In genomic region chr7:127438836-127439235, GRCh38 we compare ENCODE assay signal across 22 cellular contexts. TPM values are rescaled to one million over a fixed set of nuclear protein-coding genes. Genes with fewer than 3 reads are reported as not detected.
A peak's percentile ranks its signal among the peaks of the same experiment; 100 is the strongest.
DNase-seq lines count a peak whose midpoint lies in the region; ATAC-seq and TF ChIP-seq lines count a peak whose summit lies in the region.
"Had no signal": no experiment of that assay in that cellular context is flagged by ENCODE, and none has a peak within 500 bp of the region (broad histone marks: within the 10 kb centered on the region; RNA-seq: fewer than 3 reads in every experiment).

No MANE protein-coding gene starts in this region.

- no peaks in the 10 kb centered on the region for H3K79me1 ChIP-seq in IMR-90 (ENCODE audit: low read depth in 1 of 2, low read length in 2 of 2)

- ATAC-seq in IMR-90 (ENCODE audit: low read depth), result no peak
- no peak for ATAC-seq in HG02884 (IDR thresholded peaks at IDR 0.05; ENCODE audit: unreplicated experiment)
- no peak for ATAC-seq in HG03139 (IDR thresholded peaks at IDR 0.05; ENCODE audit: unreplicated experiment)
- no peak for ATAC-seq in upper lobe of right lung
- ATAC-seq: CD8-positive, alpha-beta T cell; GM23338; HepG2 had no signal

- H3K9me1 ChIP-seq in IMR-90 (ENCODE audit: insufficient read depth, low read length), result no peaks in the 10 kb centered on the region; the same call in 1 of the 2 replicates

- no peak overlapping the region for H4K5ac ChIP-seq in IMR-90 (ENCODE audit: low read depth, low read length)

- peaks cover 2% of the 10 kb centered on the region for H3K27me3 Mint-ChIP-seq in activated naive CD4-positive, alpha-beta T cell treated with anti-CD3 and anti-CD28 coated beads, Interleukin-2, amount 50 U/mL, for 24 hours
- peaks cover 16% of the 10 kb centered on the region for H3K27me3 Mint-ChIP-seq in activated naive CD4-positive, alpha-beta T cell treated with anti-CD3 and anti-CD28 coated beads, Interleukin-2, amount 10 ng/mL, durations not matched to agents 7 days and 5 days

- POLR2A ChIA-PET in IMR-90 (lab: Charles Lee; ENCODE audit: unreplicated experiment), result no interaction called here

- in situ Hi-C loops in IMR-90 (cut with MboI; ENCODE audit: low sequenced_read_pairs), result no loop called here
- in situ Hi-C loops in brain microvascular endothelial cell (cut with HindIII; ENCODE audit: low pct_ligation_motif_present, low sequenced_read_pairs), result no loop called here

- TF ChIP-seq RAD21 in IMR-90 (IDR thresholded peaks at IDR 0.05; ENCODE audit: low read length), result no peak

- H4K91ac ChIP-seq in IMR-90 (ENCODE audit: insufficient read depth, low read depth, low read length), result no peak overlapping the region

- no peak overlapping the region for H3K56ac ChIP-seq in IMR-90 (ENCODE audit: extremely low read depth, insufficient read depth, low read length)

- H3K4ac ChIP-seq in IMR-90 (ENCODE audit: low read depth, low read length), result no peak overlapping the region

- H3K9me3 ChIP-seq in IMR-90 (ENCODE audit: control insufficient read depth, insufficient read depth, low read length) (no peaks in the 10 kb centered on the region), upper lobe of right lung (no peaks in the 10 kb centered on the region)
- H3K9me3 ChIP-seq: A549, BLaER1 had no signal

- H3K4me2 ChIP-seq in IMR-90 (ENCODE audit: low read depth, low read length), result no peak overlapping the region
- H3K4me2 ChIP-seq: BLaER1, GM23338 had no signal

- H3K27me3 ChIP-seq in IMR-90 (ENCODE audit: control insufficient read depth, insufficient read depth, low read length) (no peaks in the 10 kb centered on the region; the same call in 1 of the 2 replicates), brain microvascular endothelial cell (replicated peaks) (no peaks in the 10 kb centered on the region), upper lobe of right lung (no peaks in the 10 kb centered on the region)
- H3K27me3 ChIP-seq: BLaER1 had no signal

- no peaks in the 10 kb centered on the region for H4K20me1 ChIP-seq in IMR-90 (ENCODE audit: insufficient read depth, low read length)
- H4K20me1 ChIP-seq: BLaER1 had no signal

- H3K4me1 ChIP-seq in IMR-90 (ENCODE audit: control insufficient read depth, insufficient read depth, low read length) (peaks cover 3% of the 10 kb centered on the region; the same call in 1 of the 2 replicates), upper lobe of right lung (no peaks in the 10 kb centered on the region)
- H3K4me1 ChIP-seq: BLaER1 had no signal

- no peaks in the 10 kb centered on the region for H3K4me1 Mint-ChIP-seq in activated naive CD4-positive, alpha-beta T cell treated with anti-CD3 and anti-CD28 coated beads, Interleukin-2, amount 50 U/mL, for 24 hours
- H3K4me1 Mint-ChIP-seq in activated naive CD4-positive, alpha-beta T cell treated with anti-CD3 and anti-CD28 coated beads, Interleukin-2, amount 10 ng/mL, durations not matched to agents 7 days and 5 days, result no peaks in the 10 kb centered on the region
- H3K4me1 Mint-ChIP-seq: CD14-positive monocyte had no signal

- H4K8ac ChIP-seq in IMR-90 (ENCODE audit: low read depth in 2 of 2, low read length in 2 of 2), result no peak overlapping the region

- H3K36me3 ChIP-seq in IMR-90 (ENCODE audit: control insufficient read depth, insufficient read depth, low read length) (no peaks in the 10 kb centered on the region), brain microvascular endothelial cell (replicated peaks) (no peaks in the 10 kb centered on the region), upper lobe of right lung (no peaks in the 10 kb centered on the region)
- H3K36me3 ChIP-seq: BLaER1 had no signal

- H2BK120ac ChIP-seq in IMR-90 (ENCODE audit: low read depth, low read length), result no peak overlapping the region

- H2AK5ac ChIP-seq in IMR-90 (ENCODE audit: low read depth, low read length), result no peak overlapping the region

- H2AFZ ChIP-seq in IMR-90 (replicated peaks; ENCODE audit: low read length, poor library complexity), result no peak overlapping the region
- H2AFZ ChIP-seq: GM23338 had no signal

- no peak overlapping the region for H3K23ac ChIP-seq in IMR-90 (ENCODE audit: low read depth, low read length)

- H3K9ac ChIP-seq in IMR-90 (ENCODE audit: low read depth, low read length), result no peak overlapping the region
- H3K9ac ChIP-seq: BLaER1 had no signal

- no CpG with 5 or more reads among the region's 2 CpGs for WGBS in IMR-90 (ENCODE audit: extremely low coverage in 2 of 2, insufficient read length in 1 of 2), 2 experiments

- H3K27ac ChIP-seq in IMR-90 (ENCODE audit: insufficient read depth, low read length) (no peak overlapping the region), brain microvascular endothelial cell (no peak overlapping the region), upper lobe of right lung (no peak overlapping the region)
- H3K27ac ChIP-seq: 22Rv1, A549, BLaER1 had no signal

- intact Hi-C loops in IMR-90 (cut with micrococcal nuclease) (no loop called here), upper lobe of right lung (cut with DNase I) (no loop called here)

- H3K27ac Mint-ChIP-seq in activated naive CD4-positive, alpha-beta T cell treated with anti-CD3 and anti-CD28 coated beads, Interleukin-2, amount 50 U/mL, for 24 hours, result peak overlapping the region; percentile 6
- H3K27ac Mint-ChIP-seq in activated naive CD4-positive, alpha-beta T cell treated with anti-CD3 and anti-CD28 coated beads, Interleukin-2, amount 10 ng/mL, durations not matched to agents 7 days and 5 days, result no peak overlapping the region
- H3K27ac Mint-ChIP-seq: CD14-positive monocyte; CD8-positive, alpha-beta T cell; GM23338 had no signal

- no peaks in the 10 kb centered on the region for H3K9me3 Mint-ChIP-seq in activated naive CD4-positive, alpha-beta T cell treated with anti-CD3 and anti-CD28 coated beads, Interleukin-2, amount 50 U/mL, for 24 hours
- H3K9me3 Mint-ChIP-seq in activated naive CD4-positive, alpha-beta T cell treated with anti-CD3 and anti-CD28 coated beads, Interleukin-2, amount 10 ng/mL, durations not matched to agents 7 days and 5 days, result no peaks in the 10 kb centered on the region
- H3K9me3 Mint-ChIP-seq: CD8-positive, alpha-beta T cell; GM23338 had no signal

- dilution Hi-C loops in IMR-90 (cut with HindIII; ENCODE audit: low sequenced_read_pairs, unreplicated experiment), result no loop called here

- no peaks in the 10 kb centered on the region for H3K36me3 Mint-ChIP-seq in activated naive CD4-positive, alpha-beta T cell treated with anti-CD3 and anti-CD28 coated beads, Interleukin-2, amount 50 U/mL, for 24 hours
- H3K36me3 Mint-ChIP-seq in activated naive CD4-positive, alpha-beta T cell treated with anti-CD3 and anti-CD28 coated beads, Interleukin-2, amount 10 ng/mL, durations not matched to agents 7 days and 5 days, result no peaks in the 10 kb centered on the region
- H3K36me3 Mint-ChIP-seq: CD14-positive monocyte; CD8-positive, alpha-beta T cell had no signal

- H3K18ac ChIP-seq in IMR-90 (ENCODE audit: low read depth, low read length), result peak overlapping the region; percentile 27; the same call in 1 of the 2 replicates

- H3K4me3 ChIP-seq in IMR-90 (ENCODE audit: insufficient read depth, low read depth, low read length), result no peak overlapping the region
- H3K4me3 ChIP-seq in brain microvascular endothelial cell (ENCODE audit: low read depth, low read length), result no peak overlapping the region
- H3K4me3 ChIP-seq in upper lobe of right lung, result no peak overlapping the region
- H3K4me3 ChIP-seq: A549, BLaER1, GM23338 had no signal

- CTCF ChIA-PET in activated naive CD4-positive, alpha-beta T cell treated with anti-CD3 and anti-CD28 coated beads, Interleukin-2, amount 10 ng/mL, durations not matched to agents 7 days and 5 days (lab: Charles Lee), result interaction anchor here (0.6 to 1.5 kb wide), 2 partner anchors 9 kb away, joined by 3 read pairs; no protein-coding TSS in a partner anchor
- CTCF ChIA-PET in IMR-90 (lab: Yijun Ruan, JAX), result no interaction called here

- TF ChIP-seq CTCF in IMR-90 (conservative IDR thresholded peaks at IDR 0.05; ENCODE audit: low read depth, low read length) (no peak), brain microvascular endothelial cell (IDR thresholded peaks at IDR 0.05; ENCODE audit: low read depth, low read length, missing control alignments) (no peak), upper lobe of right lung (IDR thresholded peaks at IDR 0.05) (no peak)

- DNase-seq in activated naive CD4-positive, alpha-beta T cell treated with anti-CD3 and anti-CD28 coated beads, Interleukin-2, amount 10 ng/mL, durations not matched to agents 7 days and 5 days, result no peak
- DNase-seq in IMR-90 (no peak), brain microvascular endothelial cell (peak; percentile 14), upper lobe of right lung (no peak)
- no peak for DNase-seq in activated CD8-positive, alpha-beta memory T cell treated with anti-CD3 and anti-CD28 coated beads for 24 hours
- DNase-seq: CD8-positive, alpha-beta T cell; COR-L47; DMS 273 treated with DMSO at 0.1 percent for 48 hours; DMS53; DND-41; GDM1; HCEC 1CT; KG1 had no signal

- no peak overlapping the region for H2BK20ac ChIP-seq in IMR-90 (ENCODE audit: low read depth, low read length)

- no peak overlapping the region for H2BK5ac ChIP-seq in IMR-90 (ENCODE audit: low read depth, low read length, poor library complexity, severe bottlenecking)

- TF ChIP-seq POLR2A in IMR-90 (IDR thresholded peaks at IDR 0.05; ENCODE audit: low read depth, low read length), result no peak

- BruUV-seq in IMR-90 (replicated peaks; lab: Mats Ljungman, UMichigan), result no TSS peak

- no peak overlapping the region for H3K4me3 Mint-ChIP-seq in activated naive CD4-positive, alpha-beta T cell treated with anti-CD3 and anti-CD28 coated beads, Interleukin-2, amount 50 U/mL, for 24 hours
- H3K4me3 Mint-ChIP-seq in activated naive CD4-positive, alpha-beta T cell treated with anti-CD3 and anti-CD28 coated beads, Interleukin-2, amount 10 ng/mL, durations not matched to agents 7 days and 5 days, result no peak overlapping the region
- H3K4me3 Mint-ChIP-seq: CD14-positive monocyte; CD8-positive, alpha-beta T cell; GM23338 had no signal

- no peak overlapping the region for H2BK15ac ChIP-seq in IMR-90 (ENCODE audit: low read depth, low read length)

- no peak overlapping the region for H3K14ac ChIP-seq in IMR-90 (replicated peaks; ENCODE audit: low read depth, low read length)

- no peak overlapping the region for H2AK9ac ChIP-seq in IMR-90 (replicated peaks; ENCODE audit: low read depth, low read length, poor library complexity)

TF ChIP-seq in IMR-90, 13 proteins besides CTCF, POLR2A, EP300 and RAD21 (continues in another document):
- no peak for TF ChIP-seq NFE2L2 (IDR thresholded peaks at IDR 0.05; ENCODE audit: low read depth, low read length)
- no peak for TF ChIP-seq CHD1 (IDR thresholded peaks at IDR 0.05; ENCODE audit: low read depth, low read length)
- no peak for TF ChIP-seq SMC3 (IDR thresholded peaks at IDR 0.05; ENCODE audit: low read depth, low read length)
- no peak for TF ChIP-seq RFX5 (IDR thresholded peaks at IDR 0.05; ENCODE audit: low read depth, low read length)
- TF ChIP-seq FOS (IDR thresholded peaks at IDR 0.05; ENCODE audit: low read depth, low read length), result no peak
- TF ChIP-seq BHLHE40 (IDR thresholded peaks at IDR 0.05; ENCODE audit: low read depth, low read length), result no peak
- TF ChIP-seq MAZ (IDR thresholded peaks at IDR 0.05; ENCODE audit: borderline replicate concordance, low read depth, low read length), result no peak

RNA-seq across cellular contexts. Expression of gene ZNF800, which starts 46.3 kb away (rescaled TPM):
- total RNA-seq in IMR-90 (2012; rRNA removed) (13.1 and 20.0 TPM in 2 replicates), upper lobe of right lung (34.9 TPM)
- 6.9 TPM in 2 replicates for polyA plus RNA-seq in IMR-90 (2012; rRNA removed)
- polyA plus RNA-seq in IMR-90 (2012; cell fraction: cytosol; rRNA removed), result 3.5 and 4.1 TPM in 2 replicates
- 18.9 and 19.0 TPM in 2 replicates for polyA plus RNA-seq in IMR-90 (2012; cell fraction: nucleus; rRNA removed; ENCODE audit: low replicate concordance)
